ENCODE assay signal across 1 cellular context in genomic region chr12:106183735-106184134, GRCh38.
TF ChIP-seq lines count a peak whose summit lies in the region.

No MANE protein-coding gene starts in this region.

TF ChIP-seq in HepG2, 621 proteins besides CTCF, POLR2A, EP300 and RAD21:
- no peak for TF ChIP-seq ZNF530 (CRISPR knock-in tag; IDR thresholded peaks at IDR 0.05; ENCODE audit: low read depth)
- no peak for TF ChIP-seq SP140L (CRISPR knock-in tag; IDR thresholded peaks at IDR 0.05; ENCODE audit: borderline replicate concordance)
- TF ChIP-seq RXRA (CRISPR knock-in tag; IDR thresholded peaks at IDR 0.05), result no peak
- TF ChIP-seq ZBTB8A (CRISPR knock-in tag; IDR thresholded peaks at IDR 0.05; ENCODE audit: borderline replicate concordance, low read depth), result no peak
- TF ChIP-seq, protein P1, sequence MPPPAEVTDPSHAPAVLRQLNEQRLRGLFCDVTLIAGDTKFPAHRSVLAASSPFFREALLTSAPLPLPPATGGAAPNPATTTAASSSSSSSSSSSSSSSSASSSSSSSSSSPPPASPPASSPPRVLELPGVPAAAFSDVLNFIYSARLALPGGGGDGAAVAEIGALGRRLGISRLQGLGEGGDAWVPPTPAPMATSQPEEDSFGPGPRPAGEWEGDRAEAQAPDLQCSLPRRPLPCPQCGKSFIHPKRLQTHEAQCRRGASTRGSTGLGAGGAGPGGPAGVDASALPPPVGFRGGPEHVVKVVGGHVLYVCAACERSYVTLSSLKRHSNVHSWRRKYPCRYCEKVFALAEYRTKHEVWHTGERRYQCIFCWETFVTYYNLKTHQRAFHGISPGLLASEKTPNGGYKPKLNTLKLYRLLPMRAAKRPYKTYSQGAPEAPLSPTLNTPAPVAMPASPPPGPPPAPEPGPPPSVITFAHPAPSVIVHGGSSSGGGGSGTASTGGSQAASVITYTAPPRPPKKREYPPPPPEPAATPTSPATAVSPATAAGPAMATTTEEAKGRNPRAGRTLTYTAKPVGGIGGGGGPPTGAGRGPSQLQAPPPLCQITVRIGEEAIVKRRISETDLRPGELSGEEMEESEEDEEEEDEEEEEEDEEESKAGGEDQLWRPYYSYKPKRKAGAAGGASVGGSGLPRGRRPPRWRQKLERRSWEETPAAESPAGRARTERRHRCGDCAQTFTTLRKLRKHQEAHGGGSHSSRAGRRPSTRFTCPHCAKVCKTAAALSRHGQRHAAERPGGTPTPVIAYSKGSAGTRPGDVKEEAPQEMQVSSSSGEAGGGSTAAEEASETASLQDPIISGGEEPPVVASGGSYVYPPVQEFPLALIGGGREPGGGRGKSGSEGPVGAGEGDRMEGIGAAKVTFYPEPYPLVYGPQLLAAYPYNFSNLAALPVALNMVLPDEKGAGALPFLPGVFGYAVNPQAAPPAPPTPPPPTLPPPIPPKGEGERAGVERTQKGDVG (CRISPR knock-in tag; IDR thresholded peaks at IDR 0.05; ENCODE audit: borderline replicate concordance), result no peak
- TF ChIP-seq NFIC (IDR thresholded peaks at IDR 0.05; ENCODE audit: low read length), result no peak
- no peak for TF ChIP-seq ZSCAN31 (CRISPR knock-in tag; IDR thresholded peaks at IDR 0.05; ENCODE audit: low read depth)
- no peak for TF ChIP-seq HNF4A (CRISPR knock-in tag; IDR thresholded peaks at IDR 0.05)
- no peak for TF ChIP-seq HCFC1 (IDR thresholded peaks at IDR 0.05; ENCODE audit: low read depth, low read length)
- no peak for TF ChIP-seq POGZ (CRISPR knock-in tag; IDR thresholded peaks at IDR 0.05)
- no peak for TF ChIP-seq SKI (IDR thresholded peaks at IDR 0.05; ENCODE audit: partially characterized antibody)
